Comparison of ENCODE assay signal across 10 cellular contexts in the genomic region with DNA sequence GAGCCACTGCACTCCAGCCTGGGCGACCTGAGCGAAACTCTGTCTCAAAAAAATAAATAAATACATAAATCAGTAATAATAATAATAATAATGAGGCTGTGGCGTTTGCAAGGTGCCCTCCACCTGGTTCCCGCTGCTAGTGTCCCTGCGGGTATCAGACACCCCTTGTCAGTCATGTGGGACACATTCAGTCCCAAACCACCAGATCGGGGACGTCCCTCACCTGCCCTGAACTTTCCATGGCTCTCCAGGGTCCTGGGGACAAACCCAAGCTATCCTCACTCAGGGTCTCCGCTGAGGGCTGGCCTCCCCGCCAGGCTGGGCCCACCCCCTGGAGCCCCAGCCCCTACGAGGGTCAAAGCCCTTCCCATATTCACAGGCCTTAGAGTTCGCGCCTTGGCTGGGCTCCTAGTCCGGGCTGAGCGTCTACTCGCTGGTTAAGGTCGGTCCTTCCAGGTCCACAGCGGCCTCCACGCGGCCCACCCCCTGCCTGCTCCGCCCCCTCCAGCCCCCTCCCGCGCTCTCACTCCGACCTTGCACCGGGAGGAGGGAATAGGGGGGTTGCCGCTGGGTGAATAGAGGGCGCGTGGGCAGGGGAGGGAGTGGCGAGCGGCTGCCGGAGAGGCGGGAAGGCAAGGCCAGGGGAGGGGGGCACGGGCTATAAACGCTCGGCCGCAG. TPM values are rescaled to one million over a fixed set of nuclear protein-coding genes. Genes with fewer than 3 reads are reported as not detected.
A peak's percentile ranks its signal among the peaks of the same experiment; 100 is the strongest.
DNase-seq lines count a peak whose midpoint lies in the region; TF ChIP-seq lines count a peak whose summit lies in the region.
"Had no signal": no experiment of that assay in that cellular context is flagged by ENCODE, and none has a peak within 500 bp of the region (broad histone marks: within the 10 kb centered on the region; RNA-seq: fewer than 3 reads in every experiment).

No MANE protein-coding gene starts in this region.

- no peak overlapping the region for H2AFZ ChIP-seq in osteoblast (ENCODE audit: low read length)

- no peak for TF ChIP-seq POLR2A in sigmoid colon (IDR thresholded peaks at IDR 0.05)

- no peaks in the 10 kb centered on the region for H4K20me1 ChIP-seq in osteoblast (ENCODE audit: insufficient read depth, low read length)

- peaks cover 28% of the 10 kb centered on the region for H3K4me1 ChIP-seq in colonic mucosa
- peaks cover 0 to 57% (median 48%) of the 10 kb centered on the region in 4 donors for H3K4me1 ChIP-seq in sigmoid colon
- peaks cover 6% of the 10 kb centered on the region for H3K4me1 ChIP-seq in osteoblast (ENCODE audit: insufficient read depth, low read length)

- no peaks in the 10 kb centered on the region for H3K9me3 ChIP-seq in colonic mucosa
- H3K9me3 ChIP-seq in sigmoid colon, result no peaks in the 10 kb centered on the region
- H3K9me3 ChIP-seq in osteoblast (ENCODE audit: low read depth, low read length), result no peaks in the 10 kb centered on the region

- intact Hi-C loops in colonic mucosa (cut with DNase I), result loop anchor here (5.0 kb wide), 1 partner anchor 49 kb away; no protein-coding TSS in a partner anchor
- intact Hi-C loops in sigmoid colon (cut with DNase I), result no loop called here

- no peak for TF ChIP-seq EP300 in sigmoid colon (IDR thresholded peaks at IDR 0.05)

- peaks cover 43% of the 10 kb centered on the region for H3K27me3 ChIP-seq in colonic mucosa
- H3K27me3 ChIP-seq in sigmoid colon, result peaks cover 42 to 52% (median 49%) of the 10 kb centered on the region in 3 donors
- H3K27me3 ChIP-seq in osteoblast (ENCODE audit: insufficient read depth, low read length), result peaks cover 41% of the 10 kb centered on the region

- DNase-seq in NCI-H1930 (lab: John Stamatoyannopoulos, UW), result peak; percentile 18 to 31
- no peak for DNase-seq in colonic mucosa
- no peak for DNase-seq in sigmoid colon
- no peak for DNase-seq in osteoblast (ENCODE audit: insufficient read length, low spot score, missing footprints)
- DNase-seq in hepatic stellate cell (ENCODE audit: low spot score), result no peak
- no peak for DNase-seq in occipital lobe (lab: John Stamatoyannopoulos, UW)
- DNase-seq in NOMO-1 treated with DMSO at 0.1 percent for 48 hours (lab: John Stamatoyannopoulos, UW; ENCODE audit: unreplicated experiment), result no peak
- DNase-seq: cerebellar nuclear complex had no signal

- H3K4me3 ChIP-seq in GM12875 (ENCODE audit: low read depth, low read length) (peak overlapping the region; percentile 23), colonic mucosa (peak overlapping the region; percentile 38), sigmoid colon (peak overlapping the region; percentile 1 to 41 (median 26)), osteoblast (ENCODE audit: insufficient read depth, low read length) (no peak overlapping the region)

- TF ChIP-seq CTCF in GM12875 (IDR thresholded peaks at IDR 0.05; ENCODE audit: borderline replicate concordance, insufficient read depth, low read depth, low read length) (no peak), colonic mucosa (IDR thresholded peaks at IDR 0.05) (no peak), sigmoid colon (IDR thresholded peaks at IDR 0.05) (no peak), osteoblast (IDR thresholded peaks at IDR 0.05; ENCODE audit: extremely low read depth, low read depth, low read length) (no peak)

- H3K4me2 ChIP-seq in osteoblast (ENCODE audit: insufficient read depth, low read length), result no peak overlapping the region

- H3K27ac ChIP-seq in colonic mucosa (no peak overlapping the region), sigmoid colon (no peak overlapping the region), osteoblast (ENCODE audit: low read depth, low read length) (no peak overlapping the region)
- H3K27ac ChIP-seq: SK-N-MC had no signal

- H3K36me3 ChIP-seq in colonic mucosa (no peaks in the 10 kb centered on the region), sigmoid colon (no peaks in the 10 kb centered on the region), osteoblast (ENCODE audit: insufficient read depth, low read length) (no peaks in the 10 kb centered on the region)

- peaks cover 8% of the 10 kb centered on the region for H3K79me2 ChIP-seq in osteoblast (ENCODE audit: insufficient read depth, low read length)

- WGBS in sigmoid colon, 2 donors, result 7 to 18% methylated on average over 35 of the region's 35 CpGs

- H3K9ac ChIP-seq in colonic mucosa (ENCODE audit: low read depth in 2 of 2, low read length in 2 of 2), result peak overlapping the region in 1 of 2 donors; percentile 35

RNA-seq across cellular contexts. Expression of gene KISS1R, which starts 0.3 kb away (rescaled TPM):
- total RNA-seq in colonic mucosa (under 1 TPM in 1 of 2 donors, not detected in 1; 0.21 TPM), sigmoid colon (not detected), osteoblast (not detected in 2 replicates), occipital lobe (not detected)
- under 1 TPM in 1 of 3 donors, not detected in 2; 0.13 TPM for polyA plus RNA-seq in sigmoid colon

RNA-seq across cellular contexts. Expression of gene R3HDM4, which starts 3.8 kb away (rescaled TPM):
- 10 to 100 TPM; 54.5 to 55.6 TPM for total RNA-seq in colonic mucosa
- 10 to 100 TPM; 21.4 to 37.2 (median 27.7) TPM for total RNA-seq in sigmoid colon
- polyA plus RNA-seq in sigmoid colon, result 10 to 100 TPM; 30.5 to 85.3 (median 33.0) TPM
- 31.1 and 32.7 TPM in 2 replicates for total RNA-seq in osteoblast
- 31.4 TPM for total RNA-seq in occipital lobe

RNA-seq across cellular contexts. Expression of gene ARID3A, which starts 9.1 kb away (rescaled TPM):
- 10 to 100 TPM in 1 of 2 donors, 1 to 10 TPM in 1; 8.7 to 13.0 TPM for total RNA-seq in colonic mucosa
- 10 to 100 TPM in 1 of 4 donors, 1 to 10 TPM in 3; 3.1 to 11.6 (median 4.3) TPM for total RNA-seq in sigmoid colon
- polyA plus RNA-seq in sigmoid colon, result 1 to 10 TPM; 1.4 to 6.0 (median 1.8) TPM
- 19.4 and 21.7 TPM in 2 replicates for total RNA-seq in osteoblast
- total RNA-seq in occipital lobe, result 8.0 TPM

RNA-seq across cellular contexts. Expression of gene RNU6-9, which starts 23.5 kb away (rescaled TPM):
- total RNA-seq in colonic mucosa (not detected), sigmoid colon (not detected), osteoblast (not detected in 2 replicates), occipital lobe (not detected)
- polyA plus RNA-seq in sigmoid colon, result not detected

RNA-seq across cellular contexts. Expression of gene MED16, which starts 23.8 kb away (rescaled TPM):
- total RNA-seq in colonic mucosa (10 to 100 TPM; 73.3 to 83.2 TPM), sigmoid colon (10 to 100 TPM; 22.4 to 33.2 (median 25.6) TPM), osteoblast (20.6 and 25.0 TPM in 2 replicates), occipital lobe (17.9 TPM)
- 10 to 100 TPM; 36.1 to 62.5 (median 51.7) TPM for polyA plus RNA-seq in sigmoid colon

Comparison
In these comparisons a context has a peak if more than half of its experiments do, and no peak if none do; other contexts are left out.
1. DNase-seq: peak in NCI-H1930 (2 of 2); none in colonic mucosa (single experiment), sigmoid colon (single experiment), osteoblast (single experiment), hepatic stellate cell (single experiment), occipital lobe (single experiment) and NOMO-1 treated with DMSO at 0.1 percent for 48 hours (single experiment).